Comparison of ENCODE assay signal across 25 cellular contexts in the genomic region with DNA sequence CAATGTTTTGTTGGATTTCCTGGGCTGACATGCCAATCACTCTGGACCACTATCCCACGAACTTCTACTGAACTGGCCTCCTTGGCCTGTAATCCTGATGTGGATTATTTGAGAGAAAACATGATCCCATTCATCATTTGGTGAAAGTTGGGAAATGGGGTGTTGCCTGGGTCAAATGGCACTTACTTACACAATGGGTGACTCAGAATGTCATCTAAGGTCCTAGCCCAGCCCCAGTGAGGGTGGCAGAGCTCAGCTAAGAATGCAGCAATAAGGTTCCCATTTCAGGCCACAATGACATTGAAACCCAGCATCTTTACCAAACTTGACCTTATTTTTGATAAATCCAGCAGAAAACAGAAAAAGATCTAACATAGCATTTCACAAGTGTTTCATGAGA. TPM values are rescaled to one million over a fixed set of nuclear protein-coding genes. Genes with fewer than 3 reads are reported as not detected.
"Had no signal": no experiment of that assay in that cellular context is flagged by ENCODE, and none has a peak within 500 bp of the region (broad histone marks: within the 10 kb centered on the region; RNA-seq: fewer than 3 reads in every experiment).

No MANE protein-coding gene starts in this region.

- H3K4me1 ChIP-seq: body of pancreas had no signal

- H3K27ac Mint-ChIP-seq: activated CD8-positive, alpha-beta T cell treated with anti-CD3 and anti-CD28 coated beads, Interleukin-2, amount 10 ng/mL, durations not matched to agents 7 days and 5 days; activated naive CD8-positive, alpha-beta T cell; memory B cell; natural killer cell had no signal

- H3K9me3 Mint-ChIP-seq: central memory CD8-positive, alpha-beta T cell; memory B cell; natural killer cell had no signal

- H3K4me1 Mint-ChIP-seq: natural killer cell had no signal

- H3K9me3 ChIP-seq: body of pancreas, mucosa of descending colon, suprapubic skin had no signal

- H3K27me3 ChIP-seq: body of pancreas had no signal

- DNase-seq: activated CD4-positive, alpha-beta T cell treated with anti-CD3 and anti-CD28 coated beads for 4 hours; activated CD8-positive, alpha-beta memory T cell treated with anti-CD3 and anti-CD28 coated beads, Interleukin-2, amount 50 U/mL, for 48 hours; activated CD8-positive, alpha-beta T cell treated with anti-CD3 and anti-CD28 coated beads, Interleukin-2, amount 10 ng/mL, durations not matched to agents 7 days and 5 days; activated gamma-delta T cell treated with Interleukin-2 at 50 U/mL for 16 hours; amygdala; body of pancreas; cortex of kidney; effector CD8-positive, alpha-beta T cell; foreskin melanocyte; head of caudate nucleus; kidney glomerular epithelial cell; left ventricle myocardium superior; mucosa of descending colon; natural killer cell; right cardiac atrium; small intestine; stimulated activated naive CD8-positive, alpha-beta T cell treated with anti-CD3 and anti-CD28 coated beads, Interleukin-15, Interleukin-2, amounts not matched to agents 100 U/mL and 50 U/mL, for 24 hours; T-helper 17 cell; trophoblast cell had no signal

- H3K4me3 Mint-ChIP-seq: activated CD8-positive, alpha-beta T cell treated with anti-CD3 and anti-CD28 coated beads, Interleukin-2, amount 10 ng/mL, durations not matched to agents 7 days and 5 days; activated naive CD8-positive, alpha-beta T cell; central memory CD8-positive, alpha-beta T cell; memory B cell; natural killer cell; T-helper 17 cell had no signal

- H3K27ac ChIP-seq: body of pancreas, suprapubic skin had no signal

- ATAC-seq: activated CD8-positive, alpha-beta T cell treated with anti-CD3 and anti-CD28 coated beads, Interleukin-2, amount 10 ng/mL, durations not matched to agents 7 days and 5 days; body of pancreas; left ventricle myocardium superior; mucosa of descending colon; natural killer cell; stimulated activated naive CD8-positive, alpha-beta T cell treated with anti-CD3 and anti-CD28 coated beads, Interleukin-15, Interleukin-2, amounts not matched to agents 100 U/mL and 50 U/mL, for 24 hours; T-helper 17 cell had no signal

- H3K36me3 Mint-ChIP-seq: activated naive CD8-positive, alpha-beta T cell; memory B cell; natural killer cell had no signal

- FAIRE-seq: endothelial cell of umbilical vein, small intestine had no signal

- H3K4me3 ChIP-seq: body of pancreas, mucosa of descending colon, suprapubic skin had no signal

- H3K36me3 ChIP-seq: suprapubic skin had no signal

RNA-seq across cellular contexts. Expression of gene DSCAML1, which starts 8.0 kb away (rescaled TPM):
- total RNA-seq: endothelial cell of umbilical vein, fibroblast of lung had no signal

RNA-seq across cellular contexts. Expression of gene FXYD2, which starts 19.5 kb away (rescaled TPM):
- total RNA-seq: suprapubic skin had no signal
